Comparison of ENCODE assay signal across 19 cellular contexts in the genomic region with DNA sequence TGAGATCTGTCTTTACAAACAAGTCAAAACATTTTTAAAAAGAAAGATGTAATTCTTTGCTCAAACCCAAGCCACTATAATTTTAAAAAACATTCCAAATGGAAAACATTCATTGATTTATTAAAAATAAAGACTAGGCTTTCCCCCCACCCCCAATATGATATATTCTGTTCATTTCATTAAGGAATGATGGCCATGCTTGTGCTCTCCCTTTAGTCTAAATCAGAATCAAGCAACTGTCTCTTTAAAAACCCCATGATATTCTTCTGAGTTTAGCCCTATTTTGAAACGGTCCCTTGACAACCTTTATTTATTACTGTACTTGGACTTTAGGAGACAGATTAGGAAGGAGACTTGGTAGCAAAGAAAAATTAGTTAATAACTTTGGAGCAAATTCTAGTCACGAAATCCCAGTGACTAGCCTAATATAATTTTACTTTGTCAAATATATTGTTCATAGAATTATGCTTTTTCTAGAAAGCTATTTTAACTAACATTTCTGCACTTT. TPM values are rescaled to one million over a fixed set of nuclear protein-coding genes. Genes with fewer than 3 reads are reported as not detected.
DNase-seq lines count a peak whose midpoint lies in the region; ATAC-seq, FAIRE-seq and TF ChIP-seq lines count a peak whose summit lies in the region.
"Had no signal": no experiment of that assay in that cellular context is flagged by ENCODE, and none has a peak within 500 bp of the region (broad histone marks: within the 10 kb centered on the region; RNA-seq: fewer than 3 reads in every experiment).

No MANE protein-coding gene starts in this region.

- WGBS in A549 (ENCODE audit: missing lambda C conversion rate) = 52% methylated on average over 2 of the region's 2 CpGs
- 63 to 70% (median 66%) methylated on average over 2 of the region's 2 CpGs for WGBS in heart left ventricle, 4 donors

- H3K9me2 ChIP-seq in PC-3 (replicated peaks; ENCODE audit: low read length) = no peaks in the 10 kb centered on the region

- H3K36me3 Mint-ChIP-seq in central memory CD8-positive, alpha-beta T cell (ENCODE audit: insufficient read depth) = peaks cover 5% of the 10 kb centered on the region
- H3K36me3 Mint-ChIP-seq in Calu3 (ENCODE audit: insufficient read depth, unreplicated experiment) = peaks cover 9% of the 10 kb centered on the region

- no peaks in the 10 kb centered on the region for H3K9me3 Mint-ChIP-seq in central memory CD8-positive, alpha-beta T cell
- no peaks in the 10 kb centered on the region for H3K9me3 Mint-ChIP-seq in Calu3 (ENCODE audit: low read depth, unreplicated experiment)
- H3K9me3 Mint-ChIP-seq: CD4-positive, CD25-positive, alpha-beta regulatory T cell; GM23338 had no signal

- no peak for ATAC-seq in A549
- no peak for ATAC-seq in PC-3
- ATAC-seq in central memory CD8-positive, alpha-beta T cell (replicated peaks; ENCODE audit: extremely low read depth, poor library complexity, severe bottlenecking) = no peak
- no peak for ATAC-seq in heart left ventricle

- no peak for TF ChIP-seq EP300 in A549 (IDR thresholded peaks at IDR 0.05)

- H2AFZ ChIP-seq in PC-3 (ENCODE audit: low read length) = no peak overlapping the region
- H2AFZ ChIP-seq: GM23338 had no signal

- peaks cover 35% of the 10 kb centered on the region for H3K4me1 Mint-ChIP-seq in central memory CD8-positive, alpha-beta T cell
- peaks cover 65% of the 10 kb centered on the region for H3K4me1 Mint-ChIP-seq in Calu3 (ENCODE audit: low read depth, unreplicated experiment)

- H3K4me2 ChIP-seq in A549 (peak overlapping the region; percentile 50; the same call in 2 of the 3 replicates), PC-3 (ENCODE audit: low read length) (peak overlapping the region; percentile 52; the same call in 1 of the 2 replicates)
- H3K4me2 ChIP-seq: GM23338 had no signal

- no peak for DNase-seq in A549 (ENCODE audit: low read depth in 1 of 2, low spot score in 1 of 2)
- DNase-seq in PC-3 = no peak
- DNase-seq in central memory CD8-positive, alpha-beta T cell (ENCODE audit: low spot score in 2 of 2) = no peak
- no peak for DNase-seq in Calu3
- DNase-seq in heart left ventricle = no peak
- DNase-seq in iPS-NIHi11 (ENCODE audit: low spot score) = no peak
- DNase-seq: Caco-2; CD4-positive, CD25-positive, alpha-beta regulatory T cell; EL; KBM-7; NCI-H1092; NCI-H146; NCI-H2081 treated with DMSO at 0.1 percent for 48 hours; NCI-H510A; NCI-H82; SIG-M5 had no signal

- no peak overlapping the region for H3K4me3 ChIP-seq in A549
- H3K4me3 ChIP-seq in PC-3 (ENCODE audit: low read length) = no peak overlapping the region
- no peak overlapping the region for H3K4me3 ChIP-seq in muscle layer of duodenum (ENCODE audit: low read depth in 1 of 2, low read length in 2 of 2)
- no peak overlapping the region for H3K4me3 ChIP-seq in heart left ventricle
- H3K4me3 ChIP-seq: GM23338 had no signal

- no peak overlapping the region for H3K4me3 Mint-ChIP-seq in central memory CD8-positive, alpha-beta T cell
- no peak overlapping the region for H3K4me3 Mint-ChIP-seq in Calu3 (ENCODE audit: low read depth, unreplicated experiment)
- H3K4me3 Mint-ChIP-seq: B cell; CD4-positive, CD25-positive, alpha-beta regulatory T cell; GM23338 had no signal

- peaks cover 86% of the 10 kb centered on the region for H3K79me2 ChIP-seq in PC-3 (ENCODE audit: low read length)

- intact Hi-C loops in PC-3 (cut with micrococcal nuclease) (no loop called here), Calu3 (cut with micrococcal nuclease; ENCODE audit: unreplicated experiment) (no loop called here), heart left ventricle (cut with DNase I) (no loop called here)

- CTCF ChIA-PET in A549 (lab: Yijun Ruan, JAX) = no interaction called here
- CTCF ChIA-PET in PC-3 (lab: Charles Lee) = no interaction called here
- CTCF ChIA-PET in Calu3 (lab: Charles Lee) = interaction anchor here (0.6 kb wide), 1 partner anchor 24 kb away, joined by 4 read pairs; no protein-coding TSS in a partner anchor

- H3K27me3 ChIP-seq in PC-3 (ENCODE audit: low read length) (no peaks in the 10 kb centered on the region), muscle layer of duodenum (ENCODE audit: low read depth, low read length) (no peaks in the 10 kb centered on the region), heart left ventricle (no peaks in the 10 kb centered on the region)

- H3K9me3 ChIP-seq in A549 = no peaks in the 10 kb centered on the region
- H3K9me3 ChIP-seq in PC-3 (ENCODE audit: low read length) = no peaks in the 10 kb centered on the region
- no peaks in the 10 kb centered on the region for H3K9me3 ChIP-seq in muscle layer of duodenum (ENCODE audit: control insufficient read depth in 1 of 2, low read length in 2 of 2)
- no peaks in the 10 kb centered on the region for H3K9me3 ChIP-seq in heart left ventricle
- H3K9me3 ChIP-seq: Caco-2 had no signal

- TF ChIP-seq RAD21 in A549 (conservative IDR thresholded peaks at IDR 0.05 in 1 of 2, IDR thresholded peaks at IDR 0.05 in 1 of 2) = no peak

- peaks cover 25% of the 10 kb centered on the region for H3K36me3 ChIP-seq in PC-3 (ENCODE audit: low read depth, low read length)
- H3K36me3 ChIP-seq in muscle layer of duodenum (ENCODE audit: control insufficient read depth in 1 of 2, insufficient read depth in 2 of 2, low read length in 2 of 2) = no peaks in the 10 kb centered on the region
- peaks cover 0 to 14% (median 0%) of the 10 kb centered on the region in 9 donors for H3K36me3 ChIP-seq in heart left ventricle

- H3K4me1 ChIP-seq in A549 (peaks cover 60% of the 10 kb centered on the region), PC-3 (ENCODE audit: insufficient read depth, low read length) (peaks cover 64% of the 10 kb centered on the region), muscle layer of duodenum (ENCODE audit: control insufficient read depth in 1 of 2, insufficient read depth in 2 of 2, low read length in 2 of 2) (peaks cover 5 to 44% of the 10 kb centered on the region in 2 donors), heart left ventricle (peaks cover 3 to 54% (median 30%) of the 10 kb centered on the region in 12 donors)

- no peak overlapping the region for H3K27ac ChIP-seq in A549
- H3K27ac ChIP-seq in PC-3 (ENCODE audit: low read length) = peak overlapping the region; percentile 69; the same call in 1 of the 2 replicates
- peak overlapping the region; percentile 3 for H3K27ac ChIP-seq in muscle layer of duodenum (ENCODE audit: low read length)
- no peak overlapping the region for H3K27ac ChIP-seq in heart left ventricle

- peak overlapping the region; percentile 0 for H3K27ac Mint-ChIP-seq in central memory CD8-positive, alpha-beta T cell (ENCODE audit: low read depth)
- no peak overlapping the region for H3K27ac Mint-ChIP-seq in Calu3 (ENCODE audit: unreplicated experiment)
- H3K27ac Mint-ChIP-seq: B cell; CD4-positive, CD25-positive, alpha-beta regulatory T cell; GM23338 had no signal

- 0 out of 2 replicates have a peak, but pooled peaks cover 5% of the 10 kb centered on the region for H4K20me1 ChIP-seq in PC-3 (ENCODE audit: low read length)

- no peak for TF ChIP-seq CTCF in A549 (IDR thresholded peaks at IDR 0.05)
- TF ChIP-seq CTCF in PC-3 (conservative IDR thresholded peaks at IDR 0.05; ENCODE audit: low read depth, low read length) = no peak
- TF ChIP-seq CTCF in Calu3 (IDR thresholded peaks at IDR 0.05; ENCODE audit: unreplicated experiment) = no peak
- TF ChIP-seq CTCF in heart left ventricle (IDR thresholded peaks at IDR 0.05) = no peak

- POLR2A ChIA-PET in A549 (lab: Yijun Ruan, JAX) (no interaction called here), PC-3 (lab: Charles Lee; ENCODE audit: unreplicated experiment) (no interaction called here)

- H3K9ac ChIP-seq in PC-3 (ENCODE audit: low read length) = no peak overlapping the region

- BruUV-seq in PC-3 (replicated peaks; lab: Mats Ljungman, UMichigan) = no TSS peak
- BruUV-seq in Calu3 (replicated peaks; lab: Mats Ljungman, UMichigan) = no TSS peak

- no peak for TF ChIP-seq POLR2A in A549 (IDR thresholded peaks at IDR 0.05; ENCODE audit: low read length)
- TF ChIP-seq POLR2A in heart left ventricle (IDR thresholded peaks at IDR 0.05) = no peak

- H3F3A ChIP-seq in PC-3 (ENCODE audit: low read length, unreplicated experiment) = peaks cover 16% of the 10 kb centered on the region

- FAIRE-seq in A549 (lab: Jason Lieb, UNC) = no peak

- no peaks in the 10 kb centered on the region for H3K27me3 Mint-ChIP-seq in central memory CD8-positive, alpha-beta T cell
- H3K27me3 Mint-ChIP-seq in Calu3 (ENCODE audit: unreplicated experiment) = no peaks in the 10 kb centered on the region
- H3K27me3 Mint-ChIP-seq: B cell; CD4-positive, CD25-positive, alpha-beta regulatory T cell had no signal

TF ChIP-seq in A549, 52 proteins besides CTCF, POLR2A, EP300 and RAD21:
- TF ChIP-seq PHF8 (IDR thresholded peaks at IDR 0.05; ENCODE audit: borderline replicate concordance, low read depth) (no peak), ZFP36 (IDR thresholded peaks at IDR 0.05; ENCODE audit: borderline replicate concordance, partially characterized antibody) (no peak), SREBF2 (IDR thresholded peaks at IDR 0.05) (no peak), BHLHE40 (IDR thresholded peaks at IDR 0.05; ENCODE audit: low read depth, low read length) (no peak), CBX2 (IDR thresholded peaks at IDR 0.05; ENCODE audit: borderline replicate concordance, low read depth) (no peak), FOXS1 (CRISPR knock-in tag; IDR thresholded peaks at IDR 0.05) (no peak), CHD2 (IDR thresholded peaks at IDR 0.05; ENCODE audit: low read length, partially characterized antibody) (no peak), CHD4 (IDR thresholded peaks at IDR 0.05; ENCODE audit: borderline replicate concordance) (no peak), JUN (IDR thresholded peaks at IDR 0.05) (no peak), EHF (CRISPR knock-in tag; IDR thresholded peaks at IDR 0.05) (no peak), NFE2L2 (conservative IDR thresholded peaks at IDR 0.05; ENCODE audit: low read length) (no peak), POLR2AphosphoS2 (conservative IDR thresholded peaks at IDR 0.05; ENCODE audit: low read length) (no peak), HOXB13 (CRISPR knock-in tag; IDR thresholded peaks at IDR 0.05; ENCODE audit: low read depth) (no peak), ZSCAN20 (CRISPR knock-in tag; IDR thresholded peaks at IDR 0.05) (no peak), HOXA7 (CRISPR knock-in tag; IDR thresholded peaks at IDR 0.05) (no peak)

RNA-seq across cellular contexts. Expression of gene TSC22D2, which starts 38.4 kb away (rescaled TPM):
- 13.8 and 13.9 TPM in 2 replicates for polyA plus RNA-seq in A549 (2011; rRNA removed)
- 3.2 and 4.0 TPM in 2 replicates for polyA plus RNA-seq in A549 (2012; cell fraction: cytosol; rRNA removed)
- 5.5 and 7.9 TPM in 2 replicates for polyA plus RNA-seq in A549 (2012; cell fraction: nucleus; rRNA removed)
- 8.8 to 11.1 TPM (median 10.1 TPM) in 3 replicates for polyA plus RNA-seq in A549 (2017; fragmentation: RNase III; extraction: RNeasy Plus Mini Kit Qiagen cat#74134 plus additional on column Dnase treatment)
- 27.4 and 34.4 TPM in 2 replicates for polyA minus RNA-seq in A549 (2011; rRNA and poly(A)+ RNA removed)
- 9.6 and 15.7 TPM in 2 replicates for total RNA-seq in PC-3 (2014; rRNA removed)
- 40.9 and 49.7 TPM in 2 replicates for total RNA-seq in Calu3 (2022)
- total RNA-seq in heart left ventricle = 10 to 100 TPM; 12.7 to 55.8 (median 32.6) TPM
- 10 to 100 TPM; 11.5 to 22.6 TPM for polyA plus RNA-seq in heart left ventricle

Comparison
In these comparisons a context has a peak if more than half of its experiments do, and no peak if none do; other contexts are left out.
1. H3K27ac ChIP-seq: peak in PC-3 (single experiment) and muscle layer of duodenum (single experiment); none in A549 (0 of 2) and heart left ventricle (0 of 12).